In genomic region chr19:12825259-12826131, GRCh38 we compare ENCODE assay signal across 10 cellular contexts. TPM values are rescaled to one million over a fixed set of nuclear protein-coding genes. Genes with fewer than 3 reads are reported as not detected.
A peak's percentile ranks its signal among the peaks of the same experiment; 100 is the strongest.
DNase-seq lines count a peak whose midpoint lies in the region; ATAC-seq and TF ChIP-seq lines count a peak whose summit lies in the region.
"Had no signal": no experiment of that assay in that cellular context is flagged by ENCODE, and none has a peak within 500 bp of the region (broad histone marks: within the 10 kb centered on the region; RNA-seq: fewer than 3 reads in every experiment).

No MANE protein-coding gene starts in this region.

- intact Hi-C loops in psoas muscle (cut with DNase I): no loop called here

- DNase-seq in T-helper 1 cell (no peak), NCI-H146 (lab: John Stamatoyannopoulos, UW) (peak; percentile 76), psoas muscle (no peak), NAMALWA (ENCODE audit: low spot score) (no peak), NCI-H2107 treated with DMSO at 0.1 percent for 48 hours (lab: John Stamatoyannopoulos, UW; ENCODE audit: unreplicated experiment) (no peak), hypothalamus (lab: John Stamatoyannopoulos, UW) (no peak)
- peak; percentile 8 for DNase-seq in effector CD8-positive, alpha-beta T cell (lab: John Stamatoyannopoulos, UW)
- DNase-seq: anterior cingulate cortex, DMS79 had no signal

- H3K36me3 Mint-ChIP-seq in T-helper 1 cell treated with Interleukin-12 subunit alpha and Interleukin-12 subunit beta and Interleukin-4 antibody, amounts not matched to agents 30 μg/mL and 1 μg/mL, for 36 hours (ENCODE audit: low read depth): no peaks in the 10 kb centered on the region

- H3K27ac Mint-ChIP-seq in T-helper 1 cell treated with Interleukin-12 subunit alpha and Interleukin-12 subunit beta and Interleukin-4 antibody, amounts not matched to agents 30 μg/mL and 1 μg/mL, for 36 hours: no peak overlapping the region

- H3K4me3 ChIP-seq in psoas muscle: no peak overlapping the region

- H3K27ac ChIP-seq in psoas muscle: no peak overlapping the region

- H3K4me1 Mint-ChIP-seq in T-helper 1 cell treated with Interleukin-12 subunit alpha and Interleukin-12 subunit beta and Interleukin-4 antibody, amounts not matched to agents 30 μg/mL and 1 μg/mL, for 36 hours (ENCODE audit: low read depth): peaks cover 7% of the 10 kb centered on the region

- peak; percentile 18 for TF ChIP-seq CTCF in psoas muscle (IDR thresholded peaks at IDR 0.05)

- H3K9me3 ChIP-seq in psoas muscle: no peaks in the 10 kb centered on the region

- peak overlapping the region; percentile 41 for H3K4me3 Mint-ChIP-seq in T-helper 1 cell treated with Interleukin-12 subunit alpha and Interleukin-12 subunit beta and Interleukin-4 antibody, amounts not matched to agents 30 μg/mL and 1 μg/mL, for 36 hours

- peaks cover 27% of the 10 kb centered on the region for H3K27me3 Mint-ChIP-seq in T-helper 1 cell treated with Interleukin-12 subunit alpha and Interleukin-12 subunit beta and Interleukin-4 antibody, amounts not matched to agents 30 μg/mL and 1 μg/mL, for 36 hours (ENCODE audit: low read depth)

- H3K9me3 Mint-ChIP-seq in T-helper 1 cell treated with Interleukin-12 subunit alpha and Interleukin-12 subunit beta and Interleukin-4 antibody, amounts not matched to agents 30 μg/mL and 1 μg/mL, for 36 hours: no peaks in the 10 kb centered on the region

- no peaks in the 10 kb centered on the region for H3K4me1 ChIP-seq in psoas muscle

- H3K27me3 ChIP-seq in psoas muscle (ENCODE audit: insufficient read depth in 3 of 3, low read length in 2 of 3): peaks cover 0 to 62% (median 10%) of the 10 kb centered on the region in 3 donors

- no peak for ATAC-seq in psoas muscle

- WGBS in psoas muscle, 3 donors: 4 to 6% (median 5%) methylated on average over 46 of the region's 46 CpGs

- no peaks in the 10 kb centered on the region for H3K36me3 ChIP-seq in psoas muscle (ENCODE audit: insufficient read depth in 1 of 2, low read depth in 1 of 2)

RNA-seq across cellular contexts. Expression of gene RTBDN, which starts 8.9 kb away (rescaled TPM):
- total RNA-seq in psoas muscle: not detected
- under 1 TPM in 1 of 3 donors, not detected in 2; 0.05 TPM for polyA plus RNA-seq in psoas muscle

RNA-seq across cellular contexts. Expression of gene MAST1, which starts 12.8 kb away (rescaled TPM):
- not detected for total RNA-seq in psoas muscle
- under 1 TPM; 0.09 to 0.13 (median 0.10) TPM for polyA plus RNA-seq in psoas muscle

RNA-seq across cellular contexts. Expression of gene RNASEH2A, which starts 19.1 kb away (rescaled TPM):
- 1 to 10 TPM; 2.4 to 5.0 (median 3.0) TPM for total RNA-seq in psoas muscle
- 1 to 10 TPM; 3.6 to 9.0 (median 8.6) TPM for polyA plus RNA-seq in psoas muscle

RNA-seq across cellular contexts. Expression of gene THSD8, which starts 23.6 kb away (rescaled TPM):
- total RNA-seq in psoas muscle: 1 to 10 TPM in 3 of 4 donors, under 1 TPM in 1; 0.92 to 3.2 (median 2.0) TPM
- 1 to 10 TPM; 1.9 to 2.5 (median 2.0) TPM for polyA plus RNA-seq in psoas muscle

RNA-seq across cellular contexts. Expression of gene PRDX2, which starts 23.9 kb away (rescaled TPM):
- total RNA-seq in psoas muscle: 100 to 1,000 TPM; 273 to 419 (median 370) TPM
- polyA plus RNA-seq in psoas muscle: 100 to 1,000 TPM; 329 to 535 (median 396) TPM

Comparison
In these comparisons a context has a peak if more than half of its experiments do, and no peak if none do; other contexts are left out.
1. DNase-seq: peak in NCI-H146 (single experiment) and effector CD8-positive, alpha-beta T cell (single experiment); none in T-helper 1 cell (0 of 5), psoas muscle (0 of 2), NAMALWA (single experiment), NCI-H2107 treated with DMSO at 0.1 percent for 48 hours (single experiment) and hypothalamus (0 of 51).